8 cellular contexts compared by ENCODE assay signal in genomic region chr20:58890073-58890453, GRCh38. TPM values are rescaled to one million over a fixed set of nuclear protein-coding genes. Genes with fewer than 3 reads are reported as not detected.
DNase-seq lines count a peak whose midpoint lies in the region; ATAC-seq, FAIRE-seq and TF ChIP-seq lines count a peak whose summit lies in the region.

No MANE protein-coding gene starts in this region.

- H3K4me3 Mint-ChIP-seq in MCF 10A (ENCODE audit: unreplicated experiment), result peak overlapping the region; percentile 92

- H3K4me1 ChIP-seq in A549 (peaks cover 20% of the 10 kb centered on the region), mesodermal cell (ENCODE audit: control insufficient read depth, insufficient read depth, low read length, poor library complexity, severe bottlenecking) (peaks cover 9% of the 10 kb centered on the region)

- CTCF ChIA-PET in A549 (lab: Yijun Ruan, JAX) (no interaction called here), MCF 10A (lab: Yijun Ruan, JAX) (interaction anchor here (0.9 kb wide), 1 partner anchor 121 kb away, joined by 3 read pairs; no protein-coding TSS in a partner anchor)

- FAIRE-seq in A549 (lab: Jason Lieb, UNC), result no peak

- H3K9me3 ChIP-seq in A549 (no peaks in the 10 kb centered on the region), mesodermal cell (ENCODE audit: control insufficient read depth, low read length) (no peaks in the 10 kb centered on the region)

- no peaks in the 10 kb centered on the region for H3K9me3 Mint-ChIP-seq in MCF 10A (ENCODE audit: unreplicated experiment)

- H3K27me3 Mint-ChIP-seq in MCF 10A (ENCODE audit: insufficient read depth, unreplicated experiment), result no peaks in the 10 kb centered on the region

- TF ChIP-seq POLR2A in A549 (IDR thresholded peaks at IDR 0.05; ENCODE audit: low read length), result no peak

- H3K36me3 Mint-ChIP-seq in MCF 10A (ENCODE audit: insufficient read depth, unreplicated experiment), result peaks cover 12% of the 10 kb centered on the region

- POLR2A ChIA-PET in A549 (lab: Yijun Ruan, JAX) (no interaction called here), MCF 10A (lab: Yijun Ruan, JAX) (interaction anchor here (0.6 to 2.0 kb wide), 18 partner anchors 16 to 1895 kb away, joined by 3 to 27 read pairs (median 4); partner anchors contain the start of genes ATP5F1E, NELFCD and PRELID3B)

- H3K27ac Mint-ChIP-seq in MCF 10A (ENCODE audit: low read depth, unreplicated experiment), result no peak overlapping the region

- no peak for TF ChIP-seq RAD21 in A549 (conservative IDR thresholded peaks at IDR 0.05 in 1 of 2, IDR thresholded peaks at IDR 0.05 in 1 of 2)

- TF ChIP-seq CTCF in A549 (IDR thresholded peaks at IDR 0.05), result no peak
- TF ChIP-seq CTCF in MCF 10A (IDR thresholded peaks at IDR 0.05; ENCODE audit: unreplicated experiment), result no peak

- no TSS peak for BruUV-seq in MCF 10A (replicated peaks; lab: Mats Ljungman, UMichigan)

- peaks cover 14% of the 10 kb centered on the region for H3K4me1 Mint-ChIP-seq in MCF 10A (ENCODE audit: insufficient read depth, unreplicated experiment)

- ATAC-seq in A549, result no peak
- ATAC-seq in HG03095 (IDR thresholded peaks at IDR 0.05; ENCODE audit: unreplicated experiment), result peak; percentile 3
- ATAC-seq in GM21825 (IDR thresholded peaks at IDR 0.05; ENCODE audit: unreplicated experiment), result no peak

- peak overlapping the region; percentile 99 for H3K4me3 ChIP-seq in A549
- peak overlapping the region; percentile 58 for H3K4me3 ChIP-seq in mesodermal cell (ENCODE audit: extremely low read depth, insufficient read depth, low read length, poor library complexity, severe bottlenecking)

- TF ChIP-seq EP300 in A549 (IDR thresholded peaks at IDR 0.05), result no peak

- DNase-seq in A549 (ENCODE audit: low read depth in 1 of 2, low spot score in 1 of 2) (no peak), MCF 10A (ENCODE audit: unreplicated experiment) (no peak), GF-D8 (lab: John Stamatoyannopoulos, UW) (no peak), NCI-H774 (lab: John Stamatoyannopoulos, UW) (no peak), pons (ENCODE audit: low spot score) (no peak)

- 91% methylated on average over 46 of the region's 46 CpGs for WGBS in A549 (ENCODE audit: missing lambda C conversion rate)
- 22 to 34% methylated on average over 41 to 44 of the region's 46 CpGs for WGBS in mesodermal cell (ENCODE audit: insufficient coverage in 2 of 2), 2 experiments

- H3K4me2 ChIP-seq in A549, result peak overlapping the region; percentile 94

- intact Hi-C loops in MCF 10A (cut with micrococcal nuclease), result no loop called here

- H3K27ac ChIP-seq in A549 (peak overlapping the region; percentile 93 to 99; a peak in 5 of 6 replicates), mesodermal cell (ENCODE audit: low read depth, low read length, severe bottlenecking) (peak overlapping the region; percentile 88)

- peaks cover 8% of the 10 kb centered on the region for H3K36me3 ChIP-seq in mesodermal cell (ENCODE audit: control insufficient read depth, insufficient read depth, low read length)

TF ChIP-seq in A549, 52 proteins besides CTCF, POLR2A, EP300 and RAD21:
- TF ChIP-seq REST (IDR thresholded peaks at IDR 0.05) (no peak), ZFP36 (IDR thresholded peaks at IDR 0.05; ENCODE audit: borderline replicate concordance, partially characterized antibody) (no peak)
TF ChIP-seq in A549: peak in this region for 0.

RNA-seq across cellular contexts. Expression of gene GNAS, which starts 37.5 kb away (rescaled TPM):
- polyA plus RNA-seq in A549 (2011; rRNA removed), result 534 and 738 TPM in 2 replicates
- 1,323 and 1,403 TPM in 2 replicates for polyA plus RNA-seq in A549 (2012; cell fraction: cytosol; rRNA removed)
- polyA plus RNA-seq in A549 (2012; cell fraction: nucleus; rRNA removed), result 944 and 1,281 TPM in 2 replicates
- 507 to 621 TPM (median 600 TPM) in 3 replicates for polyA plus RNA-seq in A549 (2017; fragmentation: RNase III; extraction: RNeasy Plus Mini Kit Qiagen cat#74134 plus additional on column Dnase treatment)
- polyA minus RNA-seq in A549 (2011; rRNA and poly(A)+ RNA removed), result 1,221 and 1,341 TPM in 2 replicates
- total RNA-seq in MCF 10A (2022), result 629 and 715 TPM in 2 replicates
- polyA plus RNA-seq in mesodermal cell (2013, experiment 1 of 2), result 1,889 TPM
- 1,868 TPM for polyA plus RNA-seq in mesodermal cell (2013, experiment 2 of 2)

RNA-seq across cellular contexts. Expression of gene GNAS-AS1, which starts 39.4 kb away (rescaled TPM):
- polyA plus RNA-seq in A549 (2011; rRNA removed) (not detected in 2 replicates), A549 (2017; fragmentation: RNase III; extraction: RNeasy Plus Mini Kit Qiagen cat#74134 plus additional on column Dnase treatment) (not detected in 3 replicates)
- polyA plus RNA-seq in A549 (2012; cell fraction: cytosol; rRNA removed), result not detected in 2 replicates
- not detected in 2 replicates for polyA plus RNA-seq in A549 (2012; cell fraction: nucleus; rRNA removed)
- polyA minus RNA-seq in A549 (2011; rRNA and poly(A)+ RNA removed), result not detected in 2 replicates
- total RNA-seq in MCF 10A (2022), result 1.6 and 2.2 TPM in 2 replicates
- 2.2 TPM for polyA plus RNA-seq in mesodermal cell (2013, experiment 1 of 2)
- polyA plus RNA-seq in mesodermal cell (2013, experiment 2 of 2), result 2.0 TPM
